12 cellular contexts compared by ENCODE assay signal in the genomic region with DNA sequence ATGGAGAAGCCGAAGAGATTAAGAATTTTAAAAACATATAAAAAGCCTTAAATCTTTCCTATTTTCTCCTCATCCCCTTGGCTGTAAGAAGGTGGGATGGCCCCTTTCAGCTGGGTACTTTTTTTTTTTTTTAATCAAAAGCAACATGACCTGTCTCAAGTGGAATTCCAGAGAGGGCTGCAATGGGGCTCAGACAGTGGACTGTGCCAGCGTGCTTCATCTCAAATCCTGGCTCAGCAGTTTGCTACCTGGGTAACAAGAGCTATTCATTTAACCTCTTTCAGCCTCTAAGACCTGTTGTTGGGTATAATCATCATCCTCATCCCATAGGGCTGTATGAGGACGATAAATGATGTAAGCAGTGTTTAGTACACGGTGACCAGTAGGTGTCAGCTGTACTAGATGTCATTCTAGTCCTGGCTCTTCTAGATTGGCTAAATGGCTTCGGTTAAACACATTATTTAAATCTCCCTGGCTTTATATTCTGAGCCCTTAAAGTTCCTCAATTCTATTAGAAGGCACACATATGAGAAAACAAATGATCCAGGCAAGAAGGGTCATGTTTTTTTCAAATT. TPM values are rescaled to one million over a fixed set of nuclear protein-coding genes. Genes with fewer than 3 reads are reported as not detected.
DNase-seq lines count a peak whose midpoint lies in the region; ATAC-seq and TF ChIP-seq lines count a peak whose summit lies in the region.
"Had no signal": no experiment of that assay in that cellular context is flagged by ENCODE, and none has a peak within 500 bp of the region (broad histone marks: within the 10 kb centered on the region; RNA-seq: fewer than 3 reads in every experiment).

No MANE protein-coding gene starts in this region.

- no peak for TF ChIP-seq POLR2A in breast epithelium (IDR thresholded peaks at IDR 0.05)

- no peaks in the 10 kb centered on the region for H3K36me3 Mint-ChIP-seq in MCF 10A (ENCODE audit: insufficient read depth, unreplicated experiment)

- DNase-seq in MCF 10A (ENCODE audit: unreplicated experiment) (peak; percentile 19), breast epithelium (ENCODE audit: low spot score in 2 of 2) (no peak), KBM-7 (peak; percentile 35), brain microvascular endothelial cell (no peak), retinal pigment epithelial cell (ENCODE audit: low read depth) (no peak), NCI-H2107 (lab: John Stamatoyannopoulos, UW) (no peak), NCI-H187 (lab: John Stamatoyannopoulos, UW) (no peak)
- DNase-seq: activated CD4-positive, alpha-beta memory T cell treated with anti-CD3 and anti-CD28 coated beads, Interleukin-2, amount 10 ng/mL, durations not matched to agents 7 days and 5 days; naive B cell; NCI-H1930 had no signal

- in situ Hi-C loops in KBM-7 (cut with MboI; ENCODE audit: low pct_unique_long_range_greater_than_20kb, low sequenced_read_pairs) (no loop called here), brain microvascular endothelial cell (cut with HindIII; ENCODE audit: low pct_ligation_motif_present, low sequenced_read_pairs) (no loop called here)

- intact Hi-C loops in MCF 10A (cut with micrococcal nuclease): no loop called here
- intact Hi-C loops in breast epithelium (cut with DNase I; ENCODE audit: low total_unique reads): no loop called here

- POLR2A ChIA-PET in MCF 10A (lab: Yijun Ruan, JAX): interaction anchor here (1.6 kb wide), 1 partner anchor 17 kb away, joined by 3 read pairs; no protein-coding TSS in a partner anchor

- no peak for ATAC-seq in GM19324 (IDR thresholded peaks at IDR 0.05; ENCODE audit: low FRiP score, unreplicated experiment)

- peaks cover 4% of the 10 kb centered on the region for H3K9me3 Mint-ChIP-seq in MCF 10A (ENCODE audit: unreplicated experiment)
- H3K9me3 Mint-ChIP-seq: activated CD4-positive, alpha-beta memory T cell treated with anti-CD3 and anti-CD28 coated beads, Interleukin-2, amount 10 ng/mL, durations not matched to agents 7 days and 5 days had no signal

- H3K9me3 ChIP-seq in breast epithelium: no peaks in the 10 kb centered on the region
- H3K9me3 ChIP-seq: BLaER1 had no signal

- H3K27me3 ChIP-seq in breast epithelium (no peaks in the 10 kb centered on the region), brain microvascular endothelial cell (replicated peaks) (no peaks in the 10 kb centered on the region)

- no peak overlapping the region for H3K4me3 Mint-ChIP-seq in MCF 10A (ENCODE audit: unreplicated experiment)
- H3K4me3 Mint-ChIP-seq: activated CD4-positive, alpha-beta memory T cell treated with anti-CD3 and anti-CD28 coated beads, Interleukin-2, amount 10 ng/mL, durations not matched to agents 7 days and 5 days; naive B cell had no signal

- H3K27ac Mint-ChIP-seq in MCF 10A (ENCODE audit: low read depth, unreplicated experiment): no peak overlapping the region
- H3K27ac Mint-ChIP-seq: activated CD4-positive, alpha-beta memory T cell treated with anti-CD3 and anti-CD28 coated beads, Interleukin-2, amount 10 ng/mL, durations not matched to agents 7 days and 5 days had no signal

- H3K4me1 Mint-ChIP-seq in MCF 10A (ENCODE audit: insufficient read depth, unreplicated experiment): peaks cover 19% of the 10 kb centered on the region
- H3K4me1 Mint-ChIP-seq: activated CD4-positive, alpha-beta memory T cell treated with anti-CD3 and anti-CD28 coated beads, Interleukin-2, amount 10 ng/mL, durations not matched to agents 7 days and 5 days; naive B cell had no signal

- H3K4me3 ChIP-seq in breast epithelium (no peak overlapping the region), brain microvascular endothelial cell (ENCODE audit: low read depth, low read length) (no peak overlapping the region), retinal pigment epithelial cell (ENCODE audit: low read length) (no peak overlapping the region)
- H3K4me3 ChIP-seq: BLaER1 had no signal

- BruUV-seq in MCF 10A (replicated peaks; lab: Mats Ljungman, UMichigan): no TSS peak

- no peaks in the 10 kb centered on the region for H3K4me1 ChIP-seq in breast epithelium
- H3K4me1 ChIP-seq: BLaER1 had no signal

- H3K27ac ChIP-seq in breast epithelium (no peak overlapping the region), brain microvascular endothelial cell (no peak overlapping the region)
- H3K27ac ChIP-seq: BLaER1 had no signal

- TF ChIP-seq CTCF in MCF 10A (IDR thresholded peaks at IDR 0.05; ENCODE audit: unreplicated experiment) (no peak), breast epithelium (IDR thresholded peaks at IDR 0.05) (no peak), brain microvascular endothelial cell (IDR thresholded peaks at IDR 0.05; ENCODE audit: low read depth, low read length, missing control alignments) (peak; percentile 26), retinal pigment epithelial cell (conservative IDR thresholded peaks at IDR 0.05; ENCODE audit: low read depth, low read length) (peak; percentile 32)

- CTCF ChIA-PET in MCF 10A (lab: Yijun Ruan, JAX): interaction anchor here (0.6 kb wide), 1 partner anchor 1564 kb away, joined by 3 read pairs; no protein-coding TSS in a partner anchor

- no peaks in the 10 kb centered on the region for H3K27me3 Mint-ChIP-seq in MCF 10A (ENCODE audit: insufficient read depth, unreplicated experiment)

- no peaks in the 10 kb centered on the region for H3K36me3 ChIP-seq in breast epithelium
- H3K36me3 ChIP-seq in brain microvascular endothelial cell (replicated peaks): no peaks in the 10 kb centered on the region
- H3K36me3 ChIP-seq: BLaER1 had no signal

RNA-seq across cellular contexts. Expression of a gene that starts 6.9 kb away (rescaled TPM):
- total RNA-seq in MCF 10A (2022) (0.07 TPM in 2 replicates), breast epithelium (1 to 10 TPM; 1.2 to 3.2 (median 1.6) TPM)

Comparison
In these comparisons a context has a peak if more than half of its experiments do, and no peak if none do; other contexts are left out.
1. DNase-seq: peak in MCF 10A (single experiment) and KBM-7 (single experiment); none in breast epithelium (0 of 2), brain microvascular endothelial cell (single experiment), retinal pigment epithelial cell (single experiment), NCI-H2107 (single experiment) and NCI-H187 (0 of 2).
2. CTCF ChIP-seq: peak in brain microvascular endothelial cell (single experiment) and retinal pigment epithelial cell (single experiment); none in MCF 10A (single experiment) and breast epithelium (0 of 3).